8 cellular contexts compared by ENCODE assay signal in genomic region chr6:125779924-125780539, GRCh38. TPM values are rescaled to one million over a fixed set of nuclear protein-coding genes. Genes with fewer than 3 reads are reported as not detected.
DNase-seq lines count a peak whose midpoint lies in the region; ATAC-seq and TF ChIP-seq lines count a peak whose summit lies in the region.

No MANE protein-coding gene starts in this region.

- TF ChIP-seq CTCF in DOHH2 (IDR thresholded peaks at IDR 0.05; ENCODE audit: low read depth, low read length, poor library complexity, severe bottlenecking) (peak; percentile 10), fibroblast of villous mesenchyme (IDR thresholded peaks at IDR 0.05; ENCODE audit: insufficient read depth, low read depth, low read length) (peak; percentile 10), nephron progenitor cell (IDR thresholded peaks at IDR 0.05) (no peak)

- DNase-seq in GOT3 (lab: John Stamatoyannopoulos, UW) (peak; percentile 80), LHCN-M2 (ENCODE audit: low read depth) (peak; percentile 91), RPMI8226 (peak; percentile 86), fibroblast of villous mesenchyme (ENCODE audit: low read depth) (peak; percentile 95), nephron progenitor cell (peak; percentile 83)
- peak; percentile 77 for DNase-seq in activated T-helper 9 cell treated with anti-CD3 and anti-CD28 coated beads, Interleukin-2, amount 50 U/mL, for 16 hours (ENCODE audit: low read depth)
- DNase-seq in stimulated activated naive CD8-positive, alpha-beta T cell treated with anti-CD3 and anti-CD28 coated beads, Interleukin-15, Interleukin-2, amounts not matched to agents 100 U/mL and 50 U/mL, for 24 hours: peak; percentile 83

- no peak overlapping the region for H3K4me3 Mint-ChIP-seq in nephron progenitor cell

- H3K27ac Mint-ChIP-seq in nephron progenitor cell: no peak overlapping the region

- peaks cover 27% of the 10 kb centered on the region for H3K4me1 ChIP-seq in DOHH2 (ENCODE audit: control insufficient read depth, low read length)

- peaks cover 34% of the 10 kb centered on the region for H3K79me2 ChIP-seq in DOHH2 (ENCODE audit: control insufficient read depth, low read length)

- H3K4me3 ChIP-seq in DOHH2 (ENCODE audit: low read length) (peak overlapping the region; percentile 79), fibroblast of villous mesenchyme (ENCODE audit: low read depth, low read length) (peak overlapping the region; percentile 71)

- H3K9me3 ChIP-seq in DOHH2 (ENCODE audit: control insufficient read depth, insufficient read depth, low read length): no peaks in the 10 kb centered on the region

- H3K27ac ChIP-seq in DOHH2 (ENCODE audit: low read depth, low read length): peak overlapping the region; percentile 90

- H3K36me3 Mint-ChIP-seq in nephron progenitor cell (ENCODE audit: low read depth): no peaks in the 10 kb centered on the region

- H3K36me3 ChIP-seq in DOHH2 (ENCODE audit: control insufficient read depth, low read length): peaks cover 9% of the 10 kb centered on the region; the same call in 1 of the 2 replicates

- no peaks in the 10 kb centered on the region for H3F3A ChIP-seq in DOHH2 (ENCODE audit: control insufficient read depth, insufficient read depth)

- no peaks in the 10 kb centered on the region for H3K9me2 ChIP-seq in DOHH2 (replicated peaks; ENCODE audit: control insufficient read depth, low read length)

- H3K4me1 Mint-ChIP-seq in nephron progenitor cell: no peaks in the 10 kb centered on the region

- peak; percentile 84 for ATAC-seq in stimulated activated naive CD8-positive, alpha-beta T cell treated with anti-CD3 and anti-CD28 coated beads, Interleukin-15, Interleukin-2, amounts not matched to agents 100 U/mL and 50 U/mL, for 24 hours

- H3K27me3 ChIP-seq in DOHH2 (ENCODE audit: control insufficient read depth, low read length): peaks cover 5% of the 10 kb centered on the region; the same call in 1 of the 2 replicates

- no peaks in the 10 kb centered on the region for H4K20me1 ChIP-seq in DOHH2 (ENCODE audit: control insufficient read depth, insufficient read depth, low read depth, low read length)

- H3K9me3 Mint-ChIP-seq in nephron progenitor cell: peaks cover 6% of the 10 kb centered on the region

- peak overlapping the region; percentile 78 for H3K4me2 ChIP-seq in DOHH2 (ENCODE audit: low read length)

- H3K27me3 Mint-ChIP-seq in nephron progenitor cell (ENCODE audit: low read depth, poor library complexity): no peaks in the 10 kb centered on the region

RNA-seq across cellular contexts. Expression of gene NCOA7, which starts 10.7 kb away (rescaled TPM):
- total RNA-seq in LHCN-M2 (2014; rRNA removed) (8.0 and 10.1 TPM in 2 replicates), fibroblast of villous mesenchyme (21.6 and 52.7 TPM in 2 replicates)
- 3.2 TPM for polyA plus RNA-seq in LHCN-M2 (2012)

RNA-seq across cellular contexts. Expression of gene HEY2, which starts 30.6 kb away (rescaled TPM):
- total RNA-seq in LHCN-M2 (2014; rRNA removed) (not detected in 2 replicates), fibroblast of villous mesenchyme (0.32 TPM in 1 of 2 replicates, not detected in the other)
- polyA plus RNA-seq in LHCN-M2 (2012): not detected

Comparison
In these comparisons a context has a peak if more than half of its experiments do, and no peak if none do; other contexts are left out.
1. Peak in every context shown above with its lines: DNase-seq, ATAC-seq, H3K4me3 ChIP-seq and H3K27ac ChIP-seq.